ENCODE assay signal across 6 cellular contexts in the genomic region with DNA sequence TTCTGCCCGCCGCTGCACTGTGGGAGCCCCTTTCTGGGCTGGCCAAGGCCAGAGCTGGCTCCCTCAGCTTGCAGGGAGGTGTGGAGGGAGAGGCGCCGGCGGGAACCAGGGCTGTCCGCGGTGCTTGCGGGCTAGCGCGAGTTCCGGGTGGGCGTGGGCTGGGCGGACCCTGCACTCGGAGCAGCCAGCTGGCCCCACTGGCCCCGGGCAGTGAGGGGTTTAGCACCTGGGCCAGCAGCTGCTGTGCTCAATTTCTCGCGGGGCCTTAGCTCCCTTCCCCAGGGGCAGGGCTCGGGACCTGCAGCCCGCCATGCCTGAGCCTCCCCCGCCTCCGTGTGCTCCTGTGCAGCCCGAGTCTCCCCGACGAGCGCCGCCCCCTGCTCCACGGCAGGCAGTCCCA. TPM values are rescaled to one million over a fixed set of nuclear protein-coding genes. Genes with fewer than 3 reads are reported as not detected.
"Had no signal": no experiment of that assay in that cellular context is flagged by ENCODE, and none has a peak within 500 bp of the region (broad histone marks: within the 10 kb centered on the region; RNA-seq: fewer than 3 reads in every experiment).

No MANE protein-coding gene starts in this region.

RNA-seq across cellular contexts. Expression of gene MAGEB5, which starts 11.3 kb away (rescaled TPM):
- total RNA-seq: HepG2, HT-29, HT1080, IMR-90, K562 had no signal
- polyA plus RNA-seq: HepG2, IgD-negative memory B cell, IMR-90, K562 had no signal

RNA-seq across cellular contexts. Expression of gene MAGEB6, which starts 12.5 kb away (rescaled TPM):
- total RNA-seq: HepG2, HT-29, IMR-90 had no signal
- polyA plus RNA-seq: IgD-negative memory B cell, IMR-90 had no signal

RNA-seq across cellular contexts. Expression of gene MAGEB6B, which starts 44.3 kb away (rescaled TPM):
- total RNA-seq: HepG2, HT-29, HT1080, IMR-90, K562 had no signal
- polyA plus RNA-seq: HepG2, IgD-negative memory B cell, IMR-90, K562 had no signal
